20 cellular contexts compared by ENCODE assay signal in genomic region chr7:155886391-155887173, GRCh38.
A peak's percentile ranks its signal among the peaks of the same experiment; 100 is the strongest.
DNase-seq lines count a peak whose midpoint lies in the region; ATAC-seq, FAIRE-seq and TF ChIP-seq lines count a peak whose summit lies in the region.
"Had no signal": no experiment of that assay in that cellular context is flagged by ENCODE, and none has a peak within 500 bp of the region (broad histone marks: within the 10 kb centered on the region; RNA-seq: fewer than 3 reads in every experiment).

No MANE protein-coding gene starts in this region.

- H3K14ac ChIP-seq in IMR-90 (replicated peaks; ENCODE audit: low read depth, low read length) = no peak overlapping the region

- H3K4me3 ChIP-seq in HepG2 (replicated peaks in 1 of 3; ENCODE audit: insufficient read depth in 1 of 3, low read depth in 2 of 3, low read length in 3 of 3) (no peak overlapping the region), right lobe of liver (no peak overlapping the region), IMR-90 (ENCODE audit: insufficient read depth, low read depth, low read length) (no peak overlapping the region), thyroid gland (replicated peaks in 1 of 3) (no peak overlapping the region), heart left ventricle (no peak overlapping the region)
- H3K4me3 ChIP-seq: GM12878, GM23338, PC-9 had no signal

- H3K4me2 ChIP-seq in HepG2 (ENCODE audit: low read depth, low read length) = no peak overlapping the region
- no peak overlapping the region for H3K4me2 ChIP-seq in IMR-90 (ENCODE audit: low read depth, low read length)
- H3K4me2 ChIP-seq: GM23338, KMS-11 had no signal

- dilution Hi-C loops in IMR-90 (cut with HindIII; ENCODE audit: low sequenced_read_pairs, unreplicated experiment) = no loop called here

- no peak for TF ChIP-seq RAD21 in HepG2 (CRISPR knock-in tag; IDR thresholded peaks at IDR 0.05)
- TF ChIP-seq RAD21 in IMR-90 (IDR thresholded peaks at IDR 0.05; ENCODE audit: low read length) = no peak

- peak overlapping the region; percentile 39; the same call in 1 of the 2 replicates for H2AK5ac ChIP-seq in IMR-90 (ENCODE audit: low read depth, low read length)

- no peak overlapping the region for H3K23ac ChIP-seq in IMR-90 (ENCODE audit: low read depth, low read length)

- no peak overlapping the region for H4K5ac ChIP-seq in IMR-90 (ENCODE audit: low read depth, low read length)

- H2BK5ac ChIP-seq in IMR-90 (ENCODE audit: low read depth, low read length, poor library complexity, severe bottlenecking) = peak overlapping the region; percentile 60

- H3K9ac ChIP-seq in HepG2 (ENCODE audit: insufficient read depth, low read depth, low read length) (no peak overlapping the region), IMR-90 (ENCODE audit: low read depth, low read length) (no peak overlapping the region)
- H3K9ac ChIP-seq: KMS-11 had no signal

- 39% methylated on average over 14 of the region's 37 CpGs for WGBS in HepG2 (ENCODE audit: low lambda C conversion rate)
- WGBS in right lobe of liver (ENCODE audit: insufficient coverage, low coverage, low lambda C conversion rate, missing lambda C conversion rate) = 80% methylated on average over 7 of the region's 37 CpGs
- WGBS in IMR-90 (ENCODE audit: extremely low coverage in 2 of 2, insufficient read length in 1 of 2), 2 experiments = 70% methylated on average over 21 of the region's 37 CpGs; no CpG with 5 or more reads in 1 of the 2 experiments
- 77 to 87% methylated on average over 26 to 37 of the region's 37 CpGs for WGBS in thyroid gland, 2 donors
- 88 to 93% (median 90%) methylated on average over 33 to 37 of the region's 37 CpGs for WGBS in heart left ventricle, 4 donors

- peaks cover 10 to 70% of the 10 kb centered on the region in 2 experiments; a peak in 4 of 5 replicates for H3K27me3 ChIP-seq in HepG2 (ENCODE audit: control insufficient read depth in 1 of 2, insufficient read depth in 2 of 2, low read length in 2 of 2)
- no peaks in the 10 kb centered on the region for H3K27me3 ChIP-seq in right lobe of liver
- H3K27me3 ChIP-seq in IMR-90 (ENCODE audit: control insufficient read depth, insufficient read depth, low read length) = no peaks in the 10 kb centered on the region
- H3K27me3 ChIP-seq in thyroid gland = no peaks in the 10 kb centered on the region
- peaks cover 0 to 6% (median 0%) of the 10 kb centered on the region in 9 donors for H3K27me3 ChIP-seq in heart left ventricle

- H3K9me3 ChIP-seq in HepG2 (ENCODE audit: low read length) (no peaks in the 10 kb centered on the region), right lobe of liver (no peaks in the 10 kb centered on the region), IMR-90 (ENCODE audit: control insufficient read depth, insufficient read depth, low read length) (peaks cover 19% of the 10 kb centered on the region), thyroid gland (no peaks in the 10 kb centered on the region), heart left ventricle (no peaks in the 10 kb centered on the region)

- peak overlapping the region; percentile 69; the same call in 1 of the 2 replicates for H4K91ac ChIP-seq in IMR-90 (ENCODE audit: insufficient read depth, low read depth, low read length)

- no peak overlapping the region for H3K18ac ChIP-seq in IMR-90 (ENCODE audit: low read depth, low read length)

- H4K20me1 ChIP-seq in HepG2 (ENCODE audit: insufficient read depth, low read length) = no peaks in the 10 kb centered on the region
- H4K20me1 ChIP-seq in IMR-90 (ENCODE audit: insufficient read depth, low read length) = no peaks in the 10 kb centered on the region

- no peaks in the 10 kb centered on the region for H3K79me1 ChIP-seq in IMR-90 (ENCODE audit: low read depth in 1 of 2, low read length in 2 of 2)

- no peaks in the 10 kb centered on the region for H3K9me1 ChIP-seq in IMR-90 (ENCODE audit: insufficient read depth, low read length)

- H3K36me3 ChIP-seq in HepG2 (replicated peaks in 1 of 2; ENCODE audit: control insufficient read depth in 1 of 2, insufficient read depth in 2 of 2, low read length in 2 of 2) (no peaks in the 10 kb centered on the region), right lobe of liver (no peaks in the 10 kb centered on the region), IMR-90 (ENCODE audit: control insufficient read depth, insufficient read depth, low read length) (no peaks in the 10 kb centered on the region), thyroid gland (no peaks in the 10 kb centered on the region), heart left ventricle (no peaks in the 10 kb centered on the region)

- TF ChIP-seq EP300 in HepG2 (IDR thresholded peaks at IDR 0.05; ENCODE audit: low read depth in 2 of 2, low read length in 2 of 2) (no peak), HepG2 (CRISPR knock-in tag; IDR thresholded peaks at IDR 0.05; ENCODE audit: borderline replicate concordance) (no peak)

- H3K27ac ChIP-seq in HepG2 (ENCODE audit: extremely low read length, insufficient read depth, low read length) (no peak overlapping the region), right lobe of liver (no peak overlapping the region), IMR-90 (ENCODE audit: insufficient read depth, low read length) (no peak overlapping the region), thyroid gland (no peak overlapping the region), heart left ventricle (no peak overlapping the region)
- H3K27ac ChIP-seq: C4-2B, KMS-11, PC-9 had no signal

- H4K8ac ChIP-seq in IMR-90 (ENCODE audit: low read depth in 2 of 2, low read length in 2 of 2) = peak overlapping the region in 1 of 2 experiments; percentile 52; a peak in 1 of 4 replicates

- H2BK15ac ChIP-seq in IMR-90 (ENCODE audit: low read depth, low read length) = no peak overlapping the region

- no peak for FAIRE-seq in HepG2 (lab: Jason Lieb, UNC)
- FAIRE-seq: GM12878, GM19239 had no signal

- TF ChIP-seq CTCF in HepG2 (CRISPR knock-in tag; IDR thresholded peaks at IDR 0.05) (no peak), right lobe of liver (IDR thresholded peaks at IDR 0.05) (no peak), IMR-90 (conservative IDR thresholded peaks at IDR 0.05; ENCODE audit: low read depth, low read length) (no peak), thyroid gland (IDR thresholded peaks at IDR 0.05) (peak in 1 of 6 experiments; percentile 17), heart left ventricle (IDR thresholded peaks at IDR 0.05) (no peak)

- in situ Hi-C loops in HepG2 (cut with HindIII; ENCODE audit: extremely low pct_ligation_motif_present, low pct_unique_long_range_greater_than_20kb) (no loop called here), IMR-90 (cut with MboI; ENCODE audit: low sequenced_read_pairs) (no loop called here)

- DNase-seq in HepG2 (ENCODE audit: low spot score) = no peak
- no peak for DNase-seq in right lobe of liver
- no peak for DNase-seq in IMR-90
- DNase-seq in mesenteric fat pad (ENCODE audit: low spot score) = peak; percentile 84
- DNase-seq in thyroid gland = peak; percentile 64 to 65
- DNase-seq in GF-D8 (lab: John Stamatoyannopoulos, UW) = no peak
- DNase-seq in heart left ventricle = no peak
- no peak for DNase-seq in NCI-H748 (lab: John Stamatoyannopoulos, UW; ENCODE audit: unreplicated experiment)
- DNase-seq: GDM1, NCI-H1417 treated with DMSO at 0.1 percent for 48 hours, NCI-H187 treated with DMSO at 0.1 percent for 48 hours, NCI-H2227 treated with DMSO at 0.1 percent for 48 hours, NCI-H510A treated with DMSO at 0.1 percent for 48 hours, NCI-H82, PC-9 had no signal

- peak; percentile 72 for ATAC-seq in HepG2
- ATAC-seq in right lobe of liver = no peak
- ATAC-seq in IMR-90 (ENCODE audit: low read depth) = no peak
- ATAC-seq in heart left ventricle = no peak
- ATAC-seq: GM12878 had no signal

- TF ChIP-seq POLR2A in HepG2 (IDR thresholded peaks at IDR 0.05; ENCODE audit: insufficient read depth in 1 of 2, low read depth in 2 of 2, low read length in 2 of 2) (no peak), right lobe of liver (IDR thresholded peaks at IDR 0.05) (no peak), IMR-90 (IDR thresholded peaks at IDR 0.05; ENCODE audit: low read depth, low read length) (no peak), thyroid gland (IDR thresholded peaks at IDR 0.05) (no peak), heart left ventricle (IDR thresholded peaks at IDR 0.05) (no peak)

- intact Hi-C loops in HepG2 (cut with micrococcal nuclease; ENCODE audit: unreplicated experiment) (no loop called here), right lobe of liver (cut with DNase I) (no loop called here), IMR-90 (cut with micrococcal nuclease) (no loop called here), thyroid gland (cut with DNase I) (no loop called here), heart left ventricle (cut with DNase I) (no loop called here)

- POLR2A ChIA-PET in HepG2 (lab: Yijun Ruan, JAX) = no interaction called here
- POLR2A ChIA-PET in IMR-90 (lab: Charles Lee; ENCODE audit: unreplicated experiment) = no interaction called here

- H2BK120ac ChIP-seq in IMR-90 (ENCODE audit: low read depth, low read length) = peak overlapping the region; percentile 80; the same call in 1 of the 2 replicates

- H3K4me1 ChIP-seq in HepG2 (ENCODE audit: insufficient read depth, low read length) (no peaks in the 10 kb centered on the region), right lobe of liver (no peaks in the 10 kb centered on the region), IMR-90 (ENCODE audit: control insufficient read depth, insufficient read depth, low read length) (peaks cover 13% of the 10 kb centered on the region), thyroid gland (no peaks in the 10 kb centered on the region), heart left ventricle (peaks cover 0 to 6% (median 2%) of the 10 kb centered on the region in 12 donors)

- no peak overlapping the region for H3K4ac ChIP-seq in IMR-90 (ENCODE audit: low read depth, low read length)

- H2AK9ac ChIP-seq in IMR-90 (replicated peaks; ENCODE audit: low read depth, low read length, poor library complexity) = no peak overlapping the region

- no TSS peak for BruUV-seq in HepG2 (replicated peaks; lab: Mats Ljungman, UMichigan)
- BruUV-seq in IMR-90 (replicated peaks; lab: Mats Ljungman, UMichigan) = no TSS peak

- CTCF ChIA-PET in HepG2 (lab: Yijun Ruan, JAX; ENCODE audit: low intra/inter-chr PET ratio, low total read pairs) = no interaction called here
- CTCF ChIA-PET in IMR-90 (lab: Yijun Ruan, JAX) = no interaction called here

- H3K79me2 ChIP-seq in HepG2 (ENCODE audit: insufficient read depth, low read length) = no peaks in the 10 kb centered on the region

- H2AFZ ChIP-seq in HepG2 (ENCODE audit: low read length) = no peak overlapping the region
- no peak overlapping the region for H2AFZ ChIP-seq in IMR-90 (replicated peaks; ENCODE audit: low read length, poor library complexity)
- H2AFZ ChIP-seq: GM23338, PC-9 had no signal

- no peak overlapping the region for H3K56ac ChIP-seq in IMR-90 (ENCODE audit: extremely low read depth, insufficient read depth, low read length)

- H2BK20ac ChIP-seq in IMR-90 (ENCODE audit: low read depth, low read length) = no peak overlapping the region

TF ChIP-seq in IMR-90, 13 proteins besides CTCF, POLR2A, EP300 and RAD21 (continues in another document):
- TF ChIP-seq MAZ (IDR thresholded peaks at IDR 0.05; ENCODE audit: borderline replicate concordance, low read depth, low read length) = no peak
- no peak for TF ChIP-seq CEBPB (IDR thresholded peaks at IDR 0.05; ENCODE audit: low read depth, low read length)
- TF ChIP-seq MXI1 (IDR thresholded peaks at IDR 0.05; ENCODE audit: borderline replicate concordance, low read depth, low read length) = no peak
- no peak for TF ChIP-seq FOS (IDR thresholded peaks at IDR 0.05; ENCODE audit: low read depth, low read length)

Comparison
In these comparisons a context has a peak if more than half of its experiments do, and no peak if none do; other contexts are left out.
1. DNase-seq: peak in mesenteric fat pad (single experiment) and thyroid gland (2 of 2); none in HepG2 (single experiment), right lobe of liver (0 of 3), IMR-90 (single experiment), GF-D8 (single experiment), heart left ventricle (0 of 5) and NCI-H748 (single experiment).